ENCODE assay signal across 1 cellular context in genomic region chr9:100445161-100445902, GRCh38.
TF ChIP-seq lines count a peak whose summit lies in the region.

No MANE protein-coding gene starts in this region.

TF ChIP-seq in IMR-90, 13 proteins besides CTCF, POLR2A, EP300 and RAD21:
- TF ChIP-seq USF2 (IDR thresholded peaks at IDR 0.05; ENCODE audit: low read depth, low read length) (no peak), MAFK (IDR thresholded peaks at IDR 0.05; ENCODE audit: low read depth, low read length) (no peak), CHD1 (IDR thresholded peaks at IDR 0.05; ENCODE audit: low read depth, low read length) (no peak), CEBPB (IDR thresholded peaks at IDR 0.05; ENCODE audit: low read depth, low read length) (no peak), RFX5 (IDR thresholded peaks at IDR 0.05; ENCODE audit: low read depth, low read length) (no peak), RCOR1 (IDR thresholded peaks at IDR 0.05; ENCODE audit: insufficient replicate concordance, low read length) (no peak), MXI1 (IDR thresholded peaks at IDR 0.05; ENCODE audit: borderline replicate concordance, low read depth, low read length) (no peak), ELK1 (IDR thresholded peaks at IDR 0.05; ENCODE audit: borderline replicate concordance, low read depth, low read length) (no peak), MAZ (IDR thresholded peaks at IDR 0.05; ENCODE audit: borderline replicate concordance, low read depth, low read length) (no peak), FOS (IDR thresholded peaks at IDR 0.05; ENCODE audit: low read depth, low read length) (no peak), NFE2L2 (IDR thresholded peaks at IDR 0.05; ENCODE audit: low read depth, low read length) (no peak), SMC3 (IDR thresholded peaks at IDR 0.05; ENCODE audit: low read depth, low read length) (no peak), BHLHE40 (IDR thresholded peaks at IDR 0.05; ENCODE audit: low read depth, low read length) (no peak)
